In genomic region chr5:177553671-177554429, GRCh38 we compare ENCODE assay signal across 1 cellular context.
TF ChIP-seq lines count a peak whose summit lies in the region.

No MANE protein-coding gene starts in this region.

TF ChIP-seq in WTC11, 78 proteins besides CTCF, POLR2A, EP300 and RAD21 (continued from another document):
- TF ChIP-seq, protein P1, sequence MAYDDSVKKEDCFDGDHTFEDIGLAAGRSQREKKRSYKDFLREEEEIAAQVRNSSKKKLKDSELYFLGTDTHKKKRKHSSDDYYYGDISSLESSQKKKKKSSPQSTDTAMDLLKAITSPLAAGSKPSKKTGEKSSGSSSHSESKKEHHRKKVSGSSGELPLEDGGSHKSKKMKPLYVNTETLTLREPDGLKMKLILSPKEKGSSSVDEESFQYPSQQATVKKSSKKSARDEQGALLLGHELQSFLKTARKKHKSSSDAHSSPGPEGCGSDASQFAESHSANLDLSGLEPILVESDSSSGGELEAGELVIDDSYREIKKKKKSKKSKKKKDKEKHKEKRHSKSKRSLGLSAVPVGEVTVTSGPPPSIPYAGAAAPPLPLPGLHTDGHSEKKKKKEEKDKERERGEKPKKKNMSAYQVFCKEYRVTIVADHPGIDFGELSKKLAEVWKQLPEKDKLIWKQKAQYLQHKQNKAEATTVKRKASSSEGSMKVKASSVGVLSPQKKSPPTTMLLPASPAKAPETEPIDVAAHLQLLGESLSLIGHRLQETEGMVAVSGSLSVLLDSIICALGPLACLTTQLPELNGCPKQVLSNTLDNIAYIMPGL (CRISPR knock-in tag; IDR thresholded peaks at IDR 0.05): peak; percentile 66; the same call in 1 of the 2 replicates
- TF ChIP-seq TEAD1 (CRISPR knock-in tag; IDR thresholded peaks at IDR 0.05): no peak
- TF ChIP-seq, protein P2, sequence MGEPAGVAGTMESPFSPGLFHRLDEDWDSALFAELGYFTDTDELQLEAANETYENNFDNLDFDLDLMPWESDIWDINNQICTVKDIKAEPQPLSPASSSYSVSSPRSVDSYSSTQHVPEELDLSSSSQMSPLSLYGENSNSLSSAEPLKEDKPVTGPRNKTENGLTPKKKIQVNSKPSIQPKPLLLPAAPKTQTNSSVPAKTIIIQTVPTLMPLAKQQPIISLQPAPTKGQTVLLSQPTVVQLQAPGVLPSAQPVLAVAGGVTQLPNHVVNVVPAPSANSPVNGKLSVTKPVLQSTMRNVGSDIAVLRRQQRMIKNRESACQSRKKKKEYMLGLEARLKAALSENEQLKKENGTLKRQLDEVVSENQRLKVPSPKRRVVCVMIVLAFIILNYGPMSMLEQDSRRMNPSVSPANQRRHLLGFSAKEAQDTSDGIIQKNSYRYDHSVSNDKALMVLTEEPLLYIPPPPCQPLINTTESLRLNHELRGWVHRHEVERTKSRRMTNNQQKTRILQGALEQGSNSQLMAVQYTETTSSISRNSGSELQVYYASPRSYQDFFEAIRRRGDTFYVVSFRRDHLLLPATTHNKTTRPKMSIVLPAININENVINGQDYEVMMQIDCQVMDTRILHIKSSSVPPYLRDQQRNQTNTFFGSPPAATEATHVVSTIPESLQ (CRISPR knock-in tag; IDR thresholded peaks at IDR 0.05): no peak
- peak; percentile 5; the same call in 1 of the 2 replicates for TF ChIP-seq FOXP1 (CRISPR knock-in tag; IDR thresholded peaks at IDR 0.05; ENCODE audit: borderline replicate concordance)
- no peak for TF ChIP-seq TP53 (CRISPR knock-in tag; IDR thresholded peaks at IDR 0.05)
